36 cellular contexts compared by ENCODE assay signal in the genomic region with DNA sequence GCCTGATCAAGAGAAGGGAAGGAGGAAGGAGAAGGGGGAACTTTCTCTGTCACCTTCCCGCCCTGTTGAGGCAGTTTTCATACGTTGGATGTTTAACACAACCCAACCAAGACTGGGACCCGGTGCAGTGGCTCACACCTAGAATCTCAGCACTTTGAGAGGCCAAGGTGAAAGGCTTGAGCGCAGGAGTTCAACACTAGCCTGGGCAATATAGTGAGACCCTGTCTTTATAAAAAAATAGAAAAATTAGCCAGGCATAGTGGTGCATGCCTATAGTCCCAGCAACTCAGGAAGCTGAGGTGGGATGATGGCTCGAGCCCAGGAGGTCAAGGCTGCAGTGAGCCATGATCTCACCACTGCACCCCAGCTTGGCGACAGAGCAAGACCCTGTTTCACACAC. TPM values are rescaled to one million over a fixed set of nuclear protein-coding genes. Genes with fewer than 3 reads are reported as not detected.
"Had no signal": no experiment of that assay in that cellular context is flagged by ENCODE, and none has a peak within 500 bp of the region (broad histone marks: within the 10 kb centered on the region; RNA-seq: fewer than 3 reads in every experiment).

No MANE protein-coding gene starts in this region.

- H3K4me2 ChIP-seq: KMS-11 had no signal

- H3K4me3 ChIP-seq: MG63 had no signal

- DNase-seq: Karpas-422, Kasumi-1, MM.1S, NCI-H1048, NCI-H1092, NCI-H1092 treated with DMSO at 0.1 percent for 48 hours, NCI-H1105, NCI-H1417 treated with DMSO at 0.1 percent for 48 hours, NCI-H1436, NCI-H1436 treated with DMSO at 0.1 percent for 48 hours, NCI-H146, NCI-H1694, NCI-H1694 treated with DMSO at 0.1 percent for 48 hours, NCI-H187, NCI-H187 treated with DMSO at 0.1 percent for 48 hours, NCI-H1930, NCI-H2029, NCI-H2029 treated with DMSO at 0.1 percent for 48 hours, NCI-H2081, NCI-H2081 treated with DMSO at 0.1 percent for 48 hours, NCI-H2107, NCI-H2171, NCI-H2171 treated with DMSO at 0.1 percent for 48 hours, NCI-H2227 treated with DMSO at 0.1 percent for 48 hours, NCI-H226, NCI-H345, NCI-H446, NCI-H446 treated with DMSO at 0.1 percent for 48 hours, NCI-H510A, NCI-H510A treated with DMSO at 0.1 percent for 48 hours had no signal

- H3K27ac ChIP-seq: KMS-11 had no signal

- H3K9ac ChIP-seq: KMS-11 had no signal

- H3K36me3 ChIP-seq: MG63 had no signal

- H3K9me3 ChIP-seq: MG63 had no signal

- H3K27me3 ChIP-seq: MG63 had no signal

RNA-seq across cellular contexts. Expression of gene PEG3, which starts 59.4 kb away (rescaled TPM):
- total RNA-seq: LHCN-M2, MCF 10A had no signal

RNA-seq across cellular contexts. Expression of gene ZIM2, which starts 59.4 kb away (rescaled TPM):
- total RNA-seq: LHCN-M2, M059J, MCF 10A, NCI-H460 had no signal
